In genomic region chr2:198930170-198930569, GRCh38 we compare ENCODE assay signal across 14 cellular contexts.
DNase-seq lines count a peak whose midpoint lies in the region; ATAC-seq and TF ChIP-seq lines count a peak whose summit lies in the region.
"Had no signal": no experiment of that assay in that cellular context is flagged by ENCODE, and none has a peak within 500 bp of the region (broad histone marks: within the 10 kb centered on the region; RNA-seq: fewer than 3 reads in every experiment).

No MANE protein-coding gene starts in this region.

- H2BK5ac ChIP-seq in H9 (ENCODE audit: insufficient read length, low read length): no peak overlapping the region

- H4K8ac ChIP-seq in H9 (replicated peaks; ENCODE audit: insufficient read length, low read depth, low read length): no peak overlapping the region

- H3K4me3 ChIP-seq in BJ (ENCODE audit: low read depth, low read length): no peak overlapping the region
- H3K4me3 ChIP-seq in SJCRH30: no peak overlapping the region
- H3K4me3 ChIP-seq in kidney epithelial cell (ENCODE audit: low read depth, low read length): no peak overlapping the region

- H3K4me3 Mint-ChIP-seq in H9: no peak overlapping the region
- no peak overlapping the region for H3K4me3 Mint-ChIP-seq in stimulated activated effector memory CD8-positive, alpha-beta T cell treated with anti-CD3 and anti-CD28 coated beads, Interleukin-12 subunit alpha, Interleukin-12 subunit beta, amount 100 ng/mL, for 72 hours
- H3K4me3 Mint-ChIP-seq: activated CD8-positive, alpha-beta T cell treated with anti-CD3 and anti-CD28 coated beads, Interleukin-2, amount 10 ng/mL, durations not matched to agents 7 days and 5 days; activated naive CD4-positive, alpha-beta T cell treated with anti-CD3 and anti-CD28 coated beads, Interleukin-2, amount 10 ng/mL, durations not matched to agents 7 days and 5 days; HFFc6; T-helper 2 cell treated with Interferon-gamma antibody and Interleukin-4, amounts not matched to agents 5 μg/mL and 100 μg/mL, for 36 hours had no signal

- H3K9ac ChIP-seq in H9 (ENCODE audit: extremely low read depth, insufficient read length, low read length): no peak overlapping the region

- H3K4me2 ChIP-seq in H9 (ENCODE audit: insufficient read depth, insufficient read length, low read length): no peak overlapping the region

- H3K9me3 ChIP-seq in H9 (ENCODE audit: control insufficient read depth, low read depth, low read length) (no peaks in the 10 kb centered on the region), SJCRH30 (replicated peaks) (no peaks in the 10 kb centered on the region; the same call in 1 of the 2 replicates)

- no peaks in the 10 kb centered on the region for H3K36me3 Mint-ChIP-seq in H9 (ENCODE audit: insufficient read depth in 1 of 3, low read depth in 3 of 3)
- no peaks in the 10 kb centered on the region for H3K36me3 Mint-ChIP-seq in stimulated activated effector memory CD8-positive, alpha-beta T cell treated with anti-CD3 and anti-CD28 coated beads, Interleukin-12 subunit alpha, Interleukin-12 subunit beta, amount 100 ng/mL, for 72 hours
- H3K36me3 Mint-ChIP-seq: activated naive CD4-positive, alpha-beta T cell treated with anti-CD3 and anti-CD28 coated beads, Interleukin-2, amount 10 ng/mL, durations not matched to agents 7 days and 5 days had no signal

- no peaks in the 10 kb centered on the region for H4K20me1 ChIP-seq in H9 (ENCODE audit: control insufficient read depth, insufficient read depth, insufficient read length)

- no peak overlapping the region for H4K91ac ChIP-seq in H9 (ENCODE audit: insufficient read length, low read depth, low read length)

- no peaks in the 10 kb centered on the region for H3K27me3 ChIP-seq in BJ (ENCODE audit: control insufficient read depth, insufficient read depth, low read length)
- no peaks in the 10 kb centered on the region for H3K27me3 ChIP-seq in H9 (ENCODE audit: insufficient read depth, low read length)
- no peaks in the 10 kb centered on the region for H3K27me3 ChIP-seq in SJCRH30
- no peaks in the 10 kb centered on the region for H3K27me3 ChIP-seq in kidney epithelial cell (ENCODE audit: control insufficient read depth, insufficient read depth, low read length)

- POLR2A ChIA-PET in BJ (lab: Charles Lee): no interaction called here

- no peak overlapping the region for H2AFZ ChIP-seq in H9 (ENCODE audit: low read length)

- ATAC-seq in stimulated activated effector memory CD8-positive, alpha-beta T cell treated with anti-CD3 and anti-CD28 coated beads, Interleukin-12 subunit alpha, Interleukin-12 subunit beta, amount 100 ng/mL, for 72 hours: no peak
- ATAC-seq: activated CD8-positive, alpha-beta T cell treated with anti-CD3 and anti-CD28 coated beads, Interleukin-2, amount 10 ng/mL, durations not matched to agents 7 days and 5 days had no signal

- H3K27ac ChIP-seq in H9 (ENCODE audit: insufficient read length, low read depth, low read length): no peak overlapping the region
- no peak overlapping the region for H3K27ac ChIP-seq in SJCRH30

- no peaks in the 10 kb centered on the region for H3K79me2 ChIP-seq in H9 (ENCODE audit: insufficient read depth, low read length)

- no peak overlapping the region for H2BK12ac ChIP-seq in H9 (ENCODE audit: insufficient read length, low read depth, low read length)

- no peak overlapping the region for H3T11ph ChIP-seq in H9 (ENCODE audit: low read length)

- CTCF ChIA-PET in BJ (lab: Yijun Ruan, JAX): interaction anchor here (0.7 kb wide), 1 partner anchor 11 kb away, joined by 3 read pairs; no protein-coding TSS in a partner anchor

- no peak overlapping the region for H3K23ac ChIP-seq in H9 (ENCODE audit: insufficient read length, low read depth, low read length)

- H3K79me1 ChIP-seq in H9 (ENCODE audit: insufficient read depth, low read depth, low read length, poor library complexity, severe bottlenecking): no peaks in the 10 kb centered on the region

- no peak overlapping the region for H3K27ac Mint-ChIP-seq in H9
- no peak overlapping the region for H3K27ac Mint-ChIP-seq in stimulated activated effector memory CD8-positive, alpha-beta T cell treated with anti-CD3 and anti-CD28 coated beads, Interleukin-12 subunit alpha, Interleukin-12 subunit beta, amount 100 ng/mL, for 72 hours
- H3K27ac Mint-ChIP-seq: activated CD8-positive, alpha-beta T cell treated with anti-CD3 and anti-CD28 coated beads, Interleukin-2, amount 10 ng/mL, durations not matched to agents 7 days and 5 days; activated naive CD4-positive, alpha-beta T cell treated with anti-CD3 and anti-CD28 coated beads, Interleukin-2, amount 10 ng/mL, durations not matched to agents 7 days and 5 days; HFFc6; T-helper 2 cell treated with Interferon-gamma antibody and Interleukin-4, amounts not matched to agents 5 μg/mL and 100 μg/mL, for 36 hours had no signal

- H3K36me3 ChIP-seq in BJ (ENCODE audit: control insufficient read depth, insufficient read depth, low read length) (no peaks in the 10 kb centered on the region), SJCRH30 (no peaks in the 10 kb centered on the region), kidney epithelial cell (ENCODE audit: control insufficient read depth, insufficient read depth, low read length) (no peaks in the 10 kb centered on the region)

- H2BK15ac ChIP-seq in H9 (ENCODE audit: low read depth, low read length): no peak overlapping the region

- H4K5ac ChIP-seq in H9 (ENCODE audit: insufficient read length, low read depth, low read length): no peak overlapping the region

- no peak overlapping the region for H3K56ac ChIP-seq in H9 (ENCODE audit: insufficient read length, low read depth, low read length)

- no peaks in the 10 kb centered on the region for H3K27me3 Mint-ChIP-seq in H9 (ENCODE audit: low read depth)
- H3K27me3 Mint-ChIP-seq: activated naive CD4-positive, alpha-beta T cell treated with anti-CD3 and anti-CD28 coated beads, Interleukin-2, amount 10 ng/mL, durations not matched to agents 7 days and 5 days had no signal

- H3K9me3 Mint-ChIP-seq in H9: peaks cover 2 to 3% of the 10 kb centered on the region in 2 experiments; a peak in 4 of 5 replicates
- H3K9me3 Mint-ChIP-seq in stimulated activated effector memory CD8-positive, alpha-beta T cell treated with anti-CD3 and anti-CD28 coated beads, Interleukin-12 subunit alpha, Interleukin-12 subunit beta, amount 100 ng/mL, for 72 hours: peaks cover 15% of the 10 kb centered on the region
- H3K9me3 Mint-ChIP-seq: activated naive CD4-positive, alpha-beta T cell treated with anti-CD3 and anti-CD28 coated beads, Interleukin-2, amount 10 ng/mL, durations not matched to agents 7 days and 5 days; T-helper 2 cell treated with Interferon-gamma antibody and Interleukin-4, amounts not matched to agents 5 μg/mL and 100 μg/mL, for 36 hours had no signal

- H3K14ac ChIP-seq in H9 (ENCODE audit: insufficient read depth, low read length): no peak overlapping the region

- no peak overlapping the region for H2AK5ac ChIP-seq in H9 (ENCODE audit: insufficient read length, low read length)

- no peak overlapping the region for H3K4ac ChIP-seq in H9 (ENCODE audit: low read depth, low read length)

- H3K23me2 ChIP-seq in H9 (ENCODE audit: insufficient read length, low read depth, low read length, poor library complexity, severe bottlenecking): no peaks in the 10 kb centered on the region

- H3K4me1 ChIP-seq in H9 (ENCODE audit: insufficient read depth, low read length): no peaks in the 10 kb centered on the region
- no peaks in the 10 kb centered on the region for H3K4me1 ChIP-seq in SJCRH30

- no peak overlapping the region for H2BK120ac ChIP-seq in H9 (ENCODE audit: low read depth, low read length, poor library complexity, severe bottlenecking)

- TF ChIP-seq CTCF in BJ (IDR thresholded peaks at IDR 0.05; ENCODE audit: insufficient read depth, low read depth, low read length) (0 out of 2 replicates have a peak, but pooled peaks have one; percentile 8), H9 (conservative IDR thresholded peaks at IDR 0.05) (peak; percentile 69), kidney epithelial cell (IDR thresholded peaks at IDR 0.05; ENCODE audit: insufficient read depth, low read length, poor library complexity, severe bottlenecking) (peak; percentile 37)

- H2BK20ac ChIP-seq in H9 (ENCODE audit: low read depth, low read length, poor library complexity, severe bottlenecking): no peak overlapping the region

- H3K18ac ChIP-seq in H9 (ENCODE audit: insufficient read length, low read depth, low read length): no peak overlapping the region

- 0 out of 4 replicates have a peak, but pooled peaks cover 0 to 2% of the 10 kb centered on the region in 2 experiments for H3K4me1 Mint-ChIP-seq in H9
- no peaks in the 10 kb centered on the region for H3K4me1 Mint-ChIP-seq in stimulated activated effector memory CD8-positive, alpha-beta T cell treated with anti-CD3 and anti-CD28 coated beads, Interleukin-12 subunit alpha, Interleukin-12 subunit beta, amount 100 ng/mL, for 72 hours
- H3K4me1 Mint-ChIP-seq: activated naive CD4-positive, alpha-beta T cell treated with anti-CD3 and anti-CD28 coated beads, Interleukin-2, amount 10 ng/mL, durations not matched to agents 7 days and 5 days had no signal

- DNase-seq in BJ (ENCODE audit: low read depth) (no peak), H9 (peak; percentile 39), SJCRH30 (peak; percentile 5 to 15), kidney epithelial cell (ENCODE audit: low read depth) (no peak), NCI-H2171 treated with DMSO at 0.1 percent for 48 hours (lab: John Stamatoyannopoulos, UW) (no peak), SHP77 (lab: John Stamatoyannopoulos, UW) (no peak), anterior cingulate cortex (lab: John Stamatoyannopoulos, UW) (no peak)
- DNase-seq in stimulated activated effector memory CD8-positive, alpha-beta T cell treated with anti-CD3 and anti-CD28 coated beads, Interleukin-12 subunit alpha, Interleukin-12 subunit beta, amount 100 ng/mL, for 72 hours (ENCODE audit: low spot score in 2 of 2): no peak
- DNase-seq: activated CD8-positive, alpha-beta T cell treated with anti-CD3 and anti-CD28 coated beads, Interleukin-2, amount 10 ng/mL, durations not matched to agents 7 days and 5 days; activated naive CD4-positive, alpha-beta T cell treated with anti-CD3 and anti-CD28 coated beads, Interleukin-2, amount 10 ng/mL, durations not matched to agents 7 days and 5 days; cerebellar nuclear complex; HFFc6; NCI-H2171 had no signal

Comparison
In these comparisons a context has a peak if more than half of its experiments do, and no peak if none do; other contexts are left out.
1. DNase-seq: peak in H9 (single experiment) and SJCRH30 (2 of 2); none in BJ (single experiment), kidney epithelial cell (single experiment), stimulated activated effector memory CD8-positive, alpha-beta T cell treated with anti-CD3 and anti-CD28 coated beads, Interleukin-12 subunit alpha, Interleukin-12 subunit beta, amount 100 ng/mL, for 72 hours (0 of 2), NCI-H2171 treated with DMSO at 0.1 percent for 48 hours (single experiment), SHP77 (0 of 2) and anterior cingulate cortex (0 of 58).
2. CTCF ChIP-seq: peak in every context shown above with its lines; median percentile 69 in H9; 37 in kidney epithelial cell; 8 in BJ.